ENCODE assay signal across 1 cellular context in the genomic region with DNA sequence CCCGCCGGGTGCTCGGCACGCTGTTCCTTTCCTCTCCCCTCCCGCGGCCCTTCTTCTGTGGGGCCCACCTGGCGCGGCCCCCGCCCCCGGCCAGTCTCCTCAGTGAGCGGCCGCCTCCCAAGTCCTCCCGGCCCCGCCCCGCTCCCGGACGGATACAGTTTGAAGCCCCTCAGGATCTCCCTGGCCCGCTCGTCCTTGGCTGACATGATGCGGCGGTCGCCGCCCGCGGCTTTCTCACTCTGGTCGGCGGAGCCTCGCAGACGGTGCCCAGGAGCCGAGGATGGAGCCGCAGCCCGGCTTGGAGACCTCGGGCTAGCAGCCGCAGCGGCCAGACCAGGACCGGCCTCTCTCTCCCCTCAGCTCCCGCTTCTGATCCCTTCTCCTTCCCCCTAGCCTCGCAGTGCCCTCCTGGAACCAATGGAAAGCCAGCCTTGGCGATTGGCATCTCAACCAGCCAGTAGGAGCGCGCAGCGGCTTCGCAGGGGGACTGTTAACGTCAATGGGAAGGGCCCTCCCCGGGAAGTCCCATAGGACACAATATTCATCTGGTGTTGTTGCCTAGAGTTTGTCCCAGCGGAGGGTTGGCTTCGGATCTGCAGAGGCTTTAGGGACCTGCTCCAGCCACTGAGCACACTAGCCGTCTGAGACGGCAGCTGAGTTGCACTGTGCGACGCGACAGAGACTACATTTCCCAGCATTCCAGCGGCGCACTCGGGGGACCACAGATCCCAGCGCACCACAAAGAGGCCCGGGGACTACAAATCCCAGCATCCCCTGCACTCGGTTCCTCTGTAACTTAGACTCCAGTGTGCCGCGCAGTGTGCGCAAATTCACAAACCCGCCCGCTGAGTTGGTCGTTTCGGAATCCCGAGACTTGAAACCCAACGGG.
TF ChIP-seq lines count a peak whose summit lies in the region.

Gene PDE6D (minus strand): TSS at position 374 of the 889 bp plus-strand sequence. CDS start 168 bp downstream, at position 206.

TF ChIP-seq in HepG2, 621 proteins besides CTCF, POLR2A, EP300 and RAD21 (continued from another document and continues in another):
- TF ChIP-seq CENPBD1 (CRISPR knock-in tag; IDR thresholded peaks at IDR 0.05; ENCODE audit: borderline replicate concordance, low read depth) (no peak), HDAC6 (IDR thresholded peaks at IDR 0.05; ENCODE audit: low read depth, low read length) (no peak), ZSCAN20 (CRISPR knock-in tag; IDR thresholded peaks at IDR 0.05; ENCODE audit: borderline replicate concordance) (peak; percentile 51; the same call in 1 of the 2 replicates), CREB1 (IDR thresholded peaks at IDR 0.05) (peak; percentile 88), CREB1 (CRISPR knock-in tag; IDR thresholded peaks at IDR 0.05) (peak; percentile 97), MLLT10 (CRISPR knock-in tag; IDR thresholded peaks at IDR 0.05) (no peak), HDAC2 (CRISPR knock-in tag; IDR thresholded peaks at IDR 0.05) (peak; percentile 56), SNAPC2 (CRISPR knock-in tag; IDR thresholded peaks at IDR 0.05) (no peak), AGO1 (IDR thresholded peaks at IDR 0.05; ENCODE audit: low read depth, low read length, poor library complexity, severe bottlenecking) (peak; percentile 80), NCOA1 (CRISPR knock-in tag; IDR thresholded peaks at IDR 0.05) (no peak; the same call in 1 of the 2 replicates), ZEB1 (IDR thresholded peaks at IDR 0.05; ENCODE audit: insufficient replicate concordance, low read depth) (peak; percentile 63), SOX5 (CRISPR knock-in tag; IDR thresholded peaks at IDR 0.05; ENCODE audit: borderline replicate concordance) (no peak; the same call in 1 of the 2 replicates), REST (IDR thresholded peaks at IDR 0.05; ENCODE audit: borderline replicate concordance in 1 of 2, low read depth in 1 of 2, low read length in 2 of 2) (peak in 1 of 2 experiments; percentile 44; a peak in 1 of 4 replicates), PRDM10 (CRISPR knock-in tag; IDR thresholded peaks at IDR 0.05; ENCODE audit: low read depth) (peak; percentile 85), ZNF160 (CRISPR knock-in tag; IDR thresholded peaks at IDR 0.05) (peak; percentile 24; the same call in 1 of the 2 replicates), ZNF781 (CRISPR knock-in tag; IDR thresholded peaks at IDR 0.05; ENCODE audit: borderline replicate concordance, not compliant biosample characterization) (no peak), ZFP36L1 (CRISPR knock-in tag; IDR thresholded peaks at IDR 0.05) (no peak), GLI4 (CRISPR knock-in tag; IDR thresholded peaks at IDR 0.05; ENCODE audit: borderline replicate concordance) (peak; percentile 7; the same call in 1 of the 2 replicates), ZNF749 (CRISPR knock-in tag; IDR thresholded peaks at IDR 0.05; ENCODE audit: borderline replicate concordance) (no peak; the same call in 1 of the 2 replicates), SRY (CRISPR knock-in tag; IDR thresholded peaks at IDR 0.05) (0 out of 2 replicates have a peak, but pooled peaks have one; percentile 75), KLF6 (CRISPR knock-in tag; IDR thresholded peaks at IDR 0.05) (peak; percentile 18), PCBP1 (IDR thresholded peaks at IDR 0.05; ENCODE audit: borderline replicate concordance, low read depth, low read length) (peak; percentile 83; the same call in 1 of the 2 replicates), ADNP (CRISPR knock-in tag; IDR thresholded peaks at IDR 0.05) (peak; percentile 82), IRX3 (CRISPR knock-in tag; IDR thresholded peaks at IDR 0.05; ENCODE audit: borderline replicate concordance, low read depth) (no peak), THRA (CRISPR knock-in tag; IDR thresholded peaks at IDR 0.05; ENCODE audit: borderline replicate concordance) (no peak; the same call in 1 of the 2 replicates), ZNF549 (CRISPR knock-in tag; IDR thresholded peaks at IDR 0.05) (no peak), HNRNPH1 (optimal IDR thresholded peaks at IDR 0.05; ENCODE audit: low read depth, low read length) (no peak), TP53 (CRISPR knock-in tag; conservative IDR thresholded peaks at IDR 0.05) (no peak)
- TF ChIP-seq, protein P1, sequence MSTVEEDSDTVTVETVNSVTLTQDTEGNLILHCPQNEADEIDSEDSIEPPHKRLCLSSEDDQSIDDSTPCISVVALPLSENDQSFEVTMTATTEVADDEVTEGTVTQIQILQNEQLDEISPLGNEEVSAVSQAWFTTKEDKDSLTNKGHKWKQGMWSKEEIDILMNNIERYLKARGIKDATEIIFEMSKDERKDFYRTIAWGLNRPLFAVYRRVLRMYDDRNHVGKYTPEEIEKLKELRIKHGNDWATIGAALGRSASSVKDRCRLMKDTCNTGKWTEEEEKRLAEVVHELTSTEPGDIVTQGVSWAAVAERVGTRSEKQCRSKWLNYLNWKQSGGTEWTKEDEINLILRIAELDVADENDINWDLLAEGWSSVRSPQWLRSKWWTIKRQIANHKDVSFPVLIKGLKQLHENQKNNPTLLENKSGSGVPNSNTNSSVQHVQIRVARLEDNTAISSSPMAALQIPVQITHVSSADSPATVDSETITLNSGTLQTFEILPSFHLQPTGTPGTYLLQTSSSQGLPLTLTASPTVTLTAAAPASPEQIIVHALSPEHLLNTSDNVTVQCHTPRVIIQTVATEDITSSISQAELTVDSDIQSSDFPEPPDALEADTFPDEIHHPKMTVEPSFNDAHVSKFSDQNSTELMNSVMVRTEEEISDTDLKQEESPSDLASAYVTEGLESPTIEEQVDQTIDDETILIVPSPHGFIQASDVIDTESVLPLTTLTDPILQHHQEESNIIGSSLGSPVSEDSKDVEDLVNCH (CRISPR knock-in tag; IDR thresholded peaks at IDR 0.05): peak; percentile 65; the same call in 1 of the 2 replicates
- TF ChIP-seq, protein P2, sequence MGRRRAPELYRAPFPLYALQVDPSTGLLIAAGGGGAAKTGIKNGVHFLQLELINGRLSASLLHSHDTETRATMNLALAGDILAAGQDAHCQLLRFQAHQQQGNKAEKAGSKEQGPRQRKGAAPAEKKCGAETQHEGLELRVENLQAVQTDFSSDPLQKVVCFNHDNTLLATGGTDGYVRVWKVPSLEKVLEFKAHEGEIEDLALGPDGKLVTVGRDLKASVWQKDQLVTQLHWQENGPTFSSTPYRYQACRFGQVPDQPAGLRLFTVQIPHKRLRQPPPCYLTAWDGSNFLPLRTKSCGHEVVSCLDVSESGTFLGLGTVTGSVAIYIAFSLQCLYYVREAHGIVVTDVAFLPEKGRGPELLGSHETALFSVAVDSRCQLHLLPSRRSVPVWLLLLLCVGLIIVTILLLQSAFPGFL (CRISPR knock-in tag; IDR thresholded peaks at IDR 0.05): no peak
- TF ChIP-seq, protein P3, sequence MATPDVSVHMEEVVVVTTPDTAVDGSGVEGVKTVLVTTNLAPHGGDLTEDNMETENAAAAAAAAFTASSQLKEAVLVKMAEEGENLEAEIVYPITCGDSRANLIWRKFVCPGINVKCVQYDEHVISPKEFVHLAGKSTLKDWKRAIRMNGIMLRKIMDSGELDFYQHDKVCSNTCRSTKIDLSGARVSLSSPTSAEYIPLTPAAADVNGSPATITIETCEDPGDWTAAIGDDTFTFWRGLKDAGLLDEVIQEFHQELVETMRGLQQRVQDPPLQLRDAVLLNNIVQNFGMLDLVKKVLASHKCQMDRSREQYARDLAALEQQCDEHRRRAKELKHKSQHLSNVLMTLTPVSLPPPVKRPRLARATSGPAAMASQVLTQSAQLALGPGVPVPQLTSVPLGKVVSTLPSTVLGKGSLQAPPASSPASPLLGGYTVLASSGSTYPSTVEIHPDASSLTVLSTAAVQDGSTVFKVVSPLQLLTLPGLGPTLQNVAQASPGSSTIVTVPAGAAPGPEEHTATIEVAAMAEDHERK (CRISPR knock-in tag; IDR thresholded peaks at IDR 0.05; ENCODE audit: low read depth): peak; percentile 45; the same call in 1 of the 2 replicates
- TF ChIP-seq, protein P4, sequence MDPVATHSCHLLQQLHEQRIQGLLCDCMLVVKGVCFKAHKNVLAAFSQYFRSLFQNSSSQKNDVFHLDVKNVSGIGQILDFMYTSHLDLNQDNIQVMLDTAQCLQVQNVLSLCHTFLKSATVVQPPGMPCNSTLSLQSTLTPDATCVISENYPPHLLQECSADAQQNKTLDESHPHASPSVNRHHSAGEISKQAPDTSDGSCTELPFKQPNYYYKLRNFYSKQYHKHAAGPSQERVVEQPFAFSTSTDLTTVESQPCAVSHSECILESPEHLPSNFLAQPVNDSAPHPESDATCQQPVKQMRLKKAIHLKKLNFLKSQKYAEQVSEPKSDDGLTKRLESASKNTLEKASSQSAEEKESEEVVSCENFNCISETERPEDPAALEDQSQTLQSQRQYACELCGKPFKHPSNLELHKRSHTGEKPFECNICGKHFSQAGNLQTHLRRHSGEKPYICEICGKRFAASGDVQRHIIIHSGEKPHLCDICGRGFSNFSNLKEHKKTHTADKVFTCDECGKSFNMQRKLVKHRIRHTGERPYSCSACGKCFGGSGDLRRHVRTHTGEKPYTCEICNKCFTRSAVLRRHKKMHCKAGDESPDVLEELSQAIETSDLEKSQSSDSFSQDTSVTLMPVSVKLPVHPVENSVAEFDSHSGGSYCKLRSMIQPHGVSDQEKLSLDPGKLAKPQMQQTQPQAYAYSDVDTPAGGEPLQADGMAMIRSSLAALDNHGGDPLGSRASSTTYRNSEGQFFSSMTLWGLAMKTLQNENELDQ (CRISPR knock-in tag; IDR thresholded peaks at IDR 0.05; ENCODE audit: borderline replicate concordance): no peak
- TF ChIP-seq, protein P5, sequence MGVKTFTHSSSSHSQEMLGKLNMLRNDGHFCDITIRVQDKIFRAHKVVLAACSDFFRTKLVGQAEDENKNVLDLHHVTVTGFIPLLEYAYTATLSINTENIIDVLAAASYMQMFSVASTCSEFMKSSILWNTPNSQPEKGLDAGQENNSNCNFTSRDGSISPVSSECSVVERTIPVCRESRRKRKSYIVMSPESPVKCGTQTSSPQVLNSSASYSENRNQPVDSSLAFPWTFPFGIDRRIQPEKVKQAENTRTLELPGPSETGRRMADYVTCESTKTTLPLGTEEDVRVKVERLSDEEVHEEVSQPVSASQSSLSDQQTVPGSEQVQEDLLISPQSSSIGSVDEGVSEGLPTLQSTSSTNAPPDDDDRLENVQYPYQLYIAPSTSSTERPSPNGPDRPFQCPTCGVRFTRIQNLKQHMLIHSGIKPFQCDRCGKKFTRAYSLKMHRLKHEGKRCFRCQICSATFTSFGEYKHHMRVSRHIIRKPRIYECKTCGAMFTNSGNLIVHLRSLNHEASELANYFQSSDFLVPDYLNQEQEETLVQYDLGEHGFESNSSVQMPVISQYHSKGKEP (CRISPR knock-in tag; IDR thresholded peaks at IDR 0.05): 0 out of 2 replicates have a peak, but pooled peaks have one; percentile 21
